ENCODE assay signal across 15 cellular contexts in the genomic region with DNA sequence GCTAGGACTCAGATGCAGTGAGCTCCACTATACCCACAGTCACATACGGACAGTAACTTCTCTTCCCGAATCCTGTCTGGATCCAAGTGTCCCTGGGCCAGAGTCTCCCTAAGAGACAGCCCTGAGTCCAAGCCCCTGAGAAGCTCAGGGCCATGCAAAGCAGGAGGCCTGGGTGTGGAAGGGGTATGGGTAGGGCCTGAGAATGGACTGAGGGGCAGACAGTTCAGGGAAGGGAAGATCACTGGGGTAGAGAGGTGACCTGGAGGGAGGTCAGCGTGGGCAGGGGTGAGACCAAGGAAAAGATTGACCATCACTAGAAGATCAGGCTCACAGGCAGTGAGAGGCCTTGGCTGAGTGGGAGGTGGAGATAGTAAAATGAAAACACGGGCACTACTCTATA.
"Had no signal": no experiment of that assay in that cellular context is flagged by ENCODE, and none has a peak within 500 bp of the region (broad histone marks: within the 10 kb centered on the region; RNA-seq: fewer than 3 reads in every experiment).

No MANE protein-coding gene starts in this region.

- ATAC-seq: activated CD4-positive, CD25-positive, alpha-beta regulatory T cell treated with anti-CD3 and anti-CD28 coated beads, Interleukin-2, amount 50 U/mL, for 24 hours; activated T-cell treated with anti-CD3 and anti-CD28 coated beads, Interleukin-2, amount 50 U/mL, for 72 hours; heart right ventricle; stimulated activated effector memory CD8-positive, alpha-beta T cell treated with anti-CD3 and anti-CD28 coated beads, Interleukin-12 subunit alpha, Interleukin-12 subunit beta, amount 100 ng/mL, for 72 hours; T-cell had no signal

- H3K36me3 Mint-ChIP-seq: activated naive CD8-positive, alpha-beta T cell treated with anti-CD3 and anti-CD28 coated beads for 36 hours; stimulated activated effector memory CD8-positive, alpha-beta T cell treated with anti-CD3 and anti-CD28 coated beads, Interleukin-12 subunit alpha, Interleukin-12 subunit beta, amount 100 ng/mL, for 72 hours had no signal

- H3K4me3 ChIP-seq: heart right ventricle, transverse colon had no signal

- H3K4me3 Mint-ChIP-seq: activated naive CD8-positive, alpha-beta T cell treated with anti-CD3 and anti-CD28 coated beads for 36 hours; activated T-cell treated with anti-CD3 and anti-CD28 coated beads, Interleukin-2, amount 50 U/mL, for 72 hours; naive B cell; stimulated activated effector memory CD8-positive, alpha-beta T cell treated with anti-CD3 and anti-CD28 coated beads, Interleukin-12 subunit alpha, Interleukin-12 subunit beta, amount 100 ng/mL, for 72 hours; T-cell had no signal

- H3K9me3 Mint-ChIP-seq: activated naive CD8-positive, alpha-beta T cell treated with anti-CD3 and anti-CD28 coated beads for 36 hours; activated T-cell treated with anti-CD3 and anti-CD28 coated beads, Interleukin-2, amount 50 U/mL, for 72 hours; naive B cell; stimulated activated effector memory CD8-positive, alpha-beta T cell treated with anti-CD3 and anti-CD28 coated beads, Interleukin-12 subunit alpha, Interleukin-12 subunit beta, amount 100 ng/mL, for 72 hours; T-cell had no signal

- H3K36me3 ChIP-seq: transverse colon had no signal

- H3K9me3 ChIP-seq: heart right ventricle, transverse colon had no signal

- H3K27ac ChIP-seq: epithelial cell of prostate, heart right ventricle, transverse colon had no signal

- H3K4me1 Mint-ChIP-seq: stimulated activated effector memory CD8-positive, alpha-beta T cell treated with anti-CD3 and anti-CD28 coated beads, Interleukin-12 subunit alpha, Interleukin-12 subunit beta, amount 100 ng/mL, for 72 hours had no signal

- H3K27ac Mint-ChIP-seq: activated naive CD8-positive, alpha-beta T cell treated with anti-CD3 and anti-CD28 coated beads for 36 hours; activated T-cell treated with anti-CD3 and anti-CD28 coated beads, Interleukin-2, amount 50 U/mL, for 72 hours; naive B cell; stimulated activated effector memory CD8-positive, alpha-beta T cell treated with anti-CD3 and anti-CD28 coated beads, Interleukin-12 subunit alpha, Interleukin-12 subunit beta, amount 100 ng/mL, for 72 hours; T-cell had no signal

- DNase-seq: activated CD4-positive, alpha-beta T cell treated with anti-CD3 and anti-CD28 coated beads, Interleukin-2, amount 50 U/mL, for 48 hours; activated gamma-delta T cell treated with Interleukin-2 at 50 U/mL for 16 hours; activated naive CD8-positive, alpha-beta T cell treated with anti-CD3 and anti-CD28 coated beads for 36 hours; activated T-cell treated with anti-CD3 and anti-CD28 coated beads, Interleukin-2, amount 50 U/mL, for 72 hours; amygdala; effector CD8-positive, alpha-beta T cell; heart right ventricle; mammary epithelial cell; naive B cell; T-cell; T-helper 9 cell; transverse colon had no signal

- H3K27me3 ChIP-seq: heart right ventricle, transverse colon had no signal
